ENCODE assay signal across 10 cellular contexts in genomic region chr3:143574933-143575332, GRCh38.
"Had no signal": no experiment of that assay in that cellular context is flagged by ENCODE, and none has a peak within 500 bp of the region (broad histone marks: within the 10 kb centered on the region; RNA-seq: fewer than 3 reads in every experiment).

No MANE protein-coding gene starts in this region.

- H3K4me3 Mint-ChIP-seq: GM23338, H9, HFFc6 had no signal

- H2AFZ ChIP-seq: GM23248 had no signal

- ATAC-seq: GM23338, HCT116 had no signal

- H3K27ac Mint-ChIP-seq: HFFc6 had no signal

- DNase-seq: GM23248, GOT3, H7, H9, HCEC 1CT, HFFc6 had no signal

- H3K4me1 ChIP-seq: HAP-1 had no signal

- H3K27ac ChIP-seq: GM23248 had no signal

- H3K4me3 ChIP-seq: GM23248, GM23338, HAP-1 had no signal

- H3K9me3 Mint-ChIP-seq: GM23338, H9 had no signal

- H3K4me2 ChIP-seq: GM23338 had no signal

- H3K4me1 Mint-ChIP-seq: GM23338 had no signal

- H3K9me3 ChIP-seq: HAP-1 had no signal

- FAIRE-seq: H54 had no signal

- H3K9ac ChIP-seq: GM23248 had no signal

- H3K36me3 ChIP-seq: HAP-1 had no signal
